ENCODE assay signal across 8 cellular contexts in the genomic region with DNA sequence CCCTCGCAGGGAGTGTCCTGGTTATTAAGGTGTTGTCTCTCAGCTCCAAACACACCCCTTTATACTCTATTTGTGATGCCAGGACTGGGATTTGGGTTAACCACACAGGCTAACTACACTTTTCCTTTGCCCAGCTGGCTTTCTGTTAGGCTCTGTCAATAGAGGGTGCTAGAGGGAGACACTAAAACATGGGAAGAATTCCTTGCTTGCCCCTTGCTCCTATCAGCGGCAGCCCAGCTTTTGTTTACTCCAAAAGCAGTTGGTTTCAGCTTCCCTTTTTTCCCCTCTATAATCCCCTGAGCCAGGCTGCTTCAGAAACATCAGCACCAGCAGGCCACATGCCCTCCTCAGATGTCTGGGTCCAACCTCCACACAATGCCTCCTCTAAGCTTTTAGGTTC.
DNase-seq lines count a peak whose midpoint lies in the region; ATAC-seq and TF ChIP-seq lines count a peak whose summit lies in the region.

No MANE protein-coding gene starts in this region.

- in situ Hi-C loops in astrocyte of the spinal cord (cut with HindIII; ENCODE audit: low sequenced_read_pairs), result no loop called here

- peak; percentile 73 for DNase-seq in ELR (ENCODE audit: low read depth)
- DNase-seq in NCI-H146 (lab: John Stamatoyannopoulos, UW), result peak; percentile 53
- peak; percentile 52 for DNase-seq in astrocyte of the spinal cord (ENCODE audit: low read depth, low spot score)
- DNase-seq in lung microvascular endothelial cell (ENCODE audit: low read depth in 2 of 2), result peak; percentile 24 to 34
- DNase-seq in stimulated activated CD4-positive, alpha-beta T cell treated with anti-CD3 and anti-CD28 coated beads, Interleukin-1b, Interleukin-23, amount 100 ng/mL, for 48 hours, result no peak
- no peak for DNase-seq in activated effector memory CD4-positive, alpha-beta T cell treated with anti-CD3 and anti-CD28 coated beads, Interleukin-2, amount 50 U/mL, for 16 hours

- ATAC-seq in HG02759 (IDR thresholded peaks at IDR 0.05; ENCODE audit: unreplicated experiment) (no peak), GM21360 (IDR thresholded peaks at IDR 0.05; ENCODE audit: unreplicated experiment) (no peak)

- peak; percentile 82 for TF ChIP-seq CTCF in astrocyte of the spinal cord (IDR thresholded peaks at IDR 0.05; ENCODE audit: low read depth, low read length)

- no peak overlapping the region for H3K4me3 ChIP-seq in astrocyte of the spinal cord (ENCODE audit: low read depth, low read length)

Comparison
In these comparisons a context has a peak if more than half of its experiments do, and no peak if none do; other contexts are left out.
1. DNase-seq: peak in ELR (single experiment), NCI-H146 (single experiment), astrocyte of the spinal cord (single experiment) and lung microvascular endothelial cell (2 of 2); none in stimulated activated CD4-positive, alpha-beta T cell treated with anti-CD3 and anti-CD28 coated beads, Interleukin-1b, Interleukin-23, amount 100 ng/mL, for 48 hours (single experiment) and activated effector memory CD4-positive, alpha-beta T cell treated with anti-CD3 and anti-CD28 coated beads, Interleukin-2, amount 50 U/mL, for 16 hours (single experiment).